ENCODE assay signal across 8 cellular contexts in genomic region chr6:25369450-25370086, GRCh38.
DNase-seq lines count a peak whose midpoint lies in the region; ATAC-seq and TF ChIP-seq lines count a peak whose summit lies in the region.

No MANE protein-coding gene starts in this region.

- no peak for TF ChIP-seq POLR2A in gastroesophageal sphincter (IDR thresholded peaks at IDR 0.05)

- ATAC-seq in gastroesophageal sphincter = peak; percentile 41
- ATAC-seq in HG03039 (IDR thresholded peaks at IDR 0.05; ENCODE audit: unreplicated experiment) = no peak

- 22 to 49% methylated on average over 4 to 8 of the region's 9 CpGs for WGBS in gastroesophageal sphincter (ENCODE audit: low coverage in 1 of 2), 2 donors

- H3K4me3 ChIP-seq in gastroesophageal sphincter = no peak overlapping the region

- no peak for TF ChIP-seq CTCF in gastroesophageal sphincter (IDR thresholded peaks at IDR 0.05)

- no peaks in the 10 kb centered on the region for H3K27me3 ChIP-seq in gastroesophageal sphincter

- H3K36me3 ChIP-seq in gastroesophageal sphincter = no peaks in the 10 kb centered on the region

- TF ChIP-seq EP300 in gastroesophageal sphincter (IDR thresholded peaks at IDR 0.05) = no peak

- peaks cover 0 to 19% (median 7%) of the 10 kb centered on the region in 3 donors for H3K4me1 ChIP-seq in gastroesophageal sphincter

- no peaks in the 10 kb centered on the region for H3K9me3 ChIP-seq in gastroesophageal sphincter

- peak; percentile 3 to 17 for DNase-seq in stimulated activated CD4-positive, alpha-beta T cell treated with anti-CD3 and anti-CD28 coated beads, Interleukin-12 subunit alpha, Interleukin-12 subunit beta, amount 100 ng/mL, for 24 hours (ENCODE audit: low read depth in 2 of 2)
- DNase-seq in stimulated activated CD4-positive, alpha-beta T cell treated with anti-CD3 and anti-CD28 coated beads, Interleukin-1b, Interleukin-23, amount 100 ng/mL, for 48 hours = no peak
- peak; percentile 42 for DNase-seq in UCSD-AML1 (lab: John Stamatoyannopoulos, UW; ENCODE audit: unreplicated experiment)
- peak; percentile 18 to 24 for DNase-seq in stimulated activated CD4-positive, alpha-beta T cell treated with anti-CD3 and anti-CD28 coated beads, Interleukin-2, amount 100 ng/mL, for 24 hours
- DNase-seq in NCI-H2227 (lab: John Stamatoyannopoulos, UW; ENCODE audit: unreplicated experiment) = no peak
- DNase-seq in activated CD4-positive, CD25-positive, alpha-beta regulatory T cell (lab: John Stamatoyannopoulos, UW) = no peak

- H3K27ac ChIP-seq in gastroesophageal sphincter = peak overlapping the region in 3 of 4 donors; percentile 20 to 60 (median 45)

Comparison
In these comparisons a context has a peak if more than half of its experiments do, and no peak if none do; other contexts are left out.
1. DNase-seq: peak in stimulated activated CD4-positive, alpha-beta T cell treated with anti-CD3 and anti-CD28 coated beads, Interleukin-12 subunit alpha, Interleukin-12 subunit beta, amount 100 ng/mL, for 24 hours (2 of 2), UCSD-AML1 (single experiment) and stimulated activated CD4-positive, alpha-beta T cell treated with anti-CD3 and anti-CD28 coated beads, Interleukin-2, amount 100 ng/mL, for 24 hours (2 of 2); none in stimulated activated CD4-positive, alpha-beta T cell treated with anti-CD3 and anti-CD28 coated beads, Interleukin-1b, Interleukin-23, amount 100 ng/mL, for 48 hours (single experiment), NCI-H2227 (single experiment) and activated CD4-positive, CD25-positive, alpha-beta regulatory T cell (0 of 4).